ENCODE assay signal across 2 cellular contexts in genomic region chr3:170640737-170641171, GRCh38.
TF ChIP-seq lines count a peak whose summit lies in the region.

No MANE protein-coding gene starts in this region.

TF ChIP-seq in IMR-90, 13 proteins besides CTCF, POLR2A, EP300 and RAD21 (continued from another document):
- TF ChIP-seq ELK1 (IDR thresholded peaks at IDR 0.05; ENCODE audit: borderline replicate concordance, low read depth, low read length) (no peak), FOS (IDR thresholded peaks at IDR 0.05; ENCODE audit: low read depth, low read length) (no peak), USF2 (IDR thresholded peaks at IDR 0.05; ENCODE audit: low read depth, low read length) (no peak), SMC3 (IDR thresholded peaks at IDR 0.05; ENCODE audit: low read depth, low read length) (no peak), MAZ (IDR thresholded peaks at IDR 0.05; ENCODE audit: borderline replicate concordance, low read depth, low read length) (no peak), RCOR1 (IDR thresholded peaks at IDR 0.05; ENCODE audit: insufficient replicate concordance, low read length) (no peak)

TF ChIP-seq in SK-N-SH, 30 proteins besides CTCF, POLR2A, EP300 and RAD21 (continued from another document):
- TF ChIP-seq PBX3 (IDR thresholded peaks at IDR 0.05) (no peak), ZBTB33 (IDR thresholded peaks at IDR 0.05; ENCODE audit: borderline replicate concordance, low read depth) (no peak), CHD2 (IDR thresholded peaks at IDR 0.05; ENCODE audit: low read length, partially characterized antibody) (no peak), FOXM1 (IDR thresholded peaks at IDR 0.05; ENCODE audit: low read depth) (no peak), NRF1 (IDR thresholded peaks at IDR 0.05; ENCODE audit: low read depth, low read length) (no peak), RXRA (IDR thresholded peaks at IDR 0.05; ENCODE audit: borderline replicate concordance, low read depth) (no peak), NFIC (IDR thresholded peaks at IDR 0.05; ENCODE audit: borderline replicate concordance) (no peak), MAX (IDR thresholded peaks at IDR 0.05; ENCODE audit: low read depth) (no peak), POLR2AphosphoS5 (IDR thresholded peaks at IDR 0.05; ENCODE audit: low read depth, low read length) (no peak), MXI1 (IDR thresholded peaks at IDR 0.05; ENCODE audit: low read depth, low read length) (no peak), FOSL2 (IDR thresholded peaks at IDR 0.05; ENCODE audit: borderline replicate concordance, low read depth) (no peak), TCF12 (IDR thresholded peaks at IDR 0.05) (no peak), GABPA (IDR thresholded peaks at IDR 0.05; ENCODE audit: low read depth) (no peak), USF2 (IDR thresholded peaks at IDR 0.05; ENCODE audit: borderline replicate concordance, low read depth, low read length) (no peak), SIN3A (IDR thresholded peaks at IDR 0.05; ENCODE audit: borderline replicate concordance, low read depth, low read length) (no peak), RFX5 (IDR thresholded peaks at IDR 0.05; ENCODE audit: low read length) (no peak), JUND (IDR thresholded peaks at IDR 0.05) (no peak)
